Comparison of ENCODE assay signal across 19 cellular contexts in genomic region chr15:57734860-57735259, GRCh38. TPM values are rescaled to one million over a fixed set of nuclear protein-coding genes. Genes with fewer than 3 reads are reported as not detected.
DNase-seq lines count a peak whose midpoint lies in the region; ATAC-seq and TF ChIP-seq lines count a peak whose summit lies in the region.
"Had no signal": no experiment of that assay in that cellular context is flagged by ENCODE, and none has a peak within 500 bp of the region (broad histone marks: within the 10 kb centered on the region; RNA-seq: fewer than 3 reads in every experiment).

No MANE protein-coding gene starts in this region.

- no peak overlapping the region for H2AK9ac ChIP-seq in IMR-90 (replicated peaks; ENCODE audit: low read depth, low read length, poor library complexity)

- CTCF ChIA-PET in IMR-90 (lab: Yijun Ruan, JAX) = interaction anchor here (0.5 kb wide), 1 partner anchor 13 kb away, joined by 4 read pairs; no protein-coding TSS in a partner anchor

- BruUV-seq in IMR-90 (replicated peaks; lab: Mats Ljungman, UMichigan) = no TSS peak

- no peaks in the 10 kb centered on the region for H3K79me1 ChIP-seq in IMR-90 (ENCODE audit: low read depth in 1 of 2, low read length in 2 of 2)

- H4K5ac ChIP-seq in IMR-90 (ENCODE audit: low read depth, low read length) = no peak overlapping the region

- DNase-seq in IMR-90 (no peak), hepatic stellate cell (ENCODE audit: low spot score) (peak; percentile 22), NCI-H2227 treated with DMSO at 0.1 percent for 48 hours (lab: John Stamatoyannopoulos, UW) (no peak)
- DNase-seq: DMS53, EL, GF-D8, MM.1S, NCI-H1092, NCI-H1436 treated with DMSO at 0.1 percent for 48 hours, NCI-H1930, NCI-H345, NCI-H524, NCI-H82, Peyer's patch, SJCRH30 had no signal

- H2BK15ac ChIP-seq in IMR-90 (ENCODE audit: low read depth, low read length) = no peak overlapping the region

- no peak overlapping the region for H4K8ac ChIP-seq in IMR-90 (ENCODE audit: low read depth in 2 of 2, low read length in 2 of 2)

- no peaks in the 10 kb centered on the region for H4K20me1 ChIP-seq in IMR-90 (ENCODE audit: insufficient read depth, low read length)

- no peak overlapping the region for H3K56ac ChIP-seq in IMR-90 (ENCODE audit: extremely low read depth, insufficient read depth, low read length)

- H4K91ac ChIP-seq in IMR-90 (ENCODE audit: insufficient read depth, low read depth, low read length) = no peak overlapping the region

- WGBS in IMR-90 (ENCODE audit: extremely low coverage in 2 of 2, insufficient read length in 1 of 2), 2 experiments = no CpG with 5 or more reads among the region's 2 CpGs

- H2BK120ac ChIP-seq in IMR-90 (ENCODE audit: low read depth, low read length) = no peak overlapping the region

- ATAC-seq in IMR-90 (ENCODE audit: low read depth) (no peak), GM21529 (IDR thresholded peaks at IDR 0.05; ENCODE audit: unreplicated experiment) (no peak), GM18907 (IDR thresholded peaks at IDR 0.05; ENCODE audit: unreplicated experiment) (no peak)

- no peak for TF ChIP-seq RAD21 in IMR-90 (IDR thresholded peaks at IDR 0.05; ENCODE audit: low read length)

- TF ChIP-seq POLR2A in IMR-90 (IDR thresholded peaks at IDR 0.05; ENCODE audit: low read depth, low read length) = no peak

- no peaks in the 10 kb centered on the region for H3K9me1 ChIP-seq in IMR-90 (ENCODE audit: insufficient read depth, low read length)

- H3K4me2 ChIP-seq in IMR-90 (ENCODE audit: low read depth, low read length) = no peak overlapping the region

- H3K4me3 ChIP-seq in IMR-90 (ENCODE audit: insufficient read depth, low read depth, low read length) = no peak overlapping the region
- H3K4me3 ChIP-seq: Peyer's patch, SJCRH30 had no signal

- no peak overlapping the region for H3K18ac ChIP-seq in IMR-90 (ENCODE audit: low read depth, low read length)

- H3K36me3 ChIP-seq in IMR-90 (ENCODE audit: control insufficient read depth, insufficient read depth, low read length) = no peaks in the 10 kb centered on the region
- H3K36me3 ChIP-seq: Peyer's patch, SJCRH30 had no signal

- intact Hi-C loops in IMR-90 (cut with micrococcal nuclease) = loop anchor here (5.0 kb wide), 1 partner anchor 127 kb away; no protein-coding TSS in a partner anchor

- H3K9me3 ChIP-seq in IMR-90 (ENCODE audit: control insufficient read depth, insufficient read depth, low read length) = no peaks in the 10 kb centered on the region
- H3K9me3 ChIP-seq: Peyer's patch had no signal

- H3K9ac ChIP-seq in IMR-90 (ENCODE audit: low read depth, low read length) = no peak overlapping the region

- H2BK20ac ChIP-seq in IMR-90 (ENCODE audit: low read depth, low read length) = no peak overlapping the region

- no peak for TF ChIP-seq CTCF in IMR-90 (conservative IDR thresholded peaks at IDR 0.05; ENCODE audit: low read depth, low read length)
- TF ChIP-seq CTCF in VCaP (conservative IDR thresholded peaks at IDR 0.05) = no peak

- no peak overlapping the region for H2AK5ac ChIP-seq in IMR-90 (ENCODE audit: low read depth, low read length)

- in situ Hi-C loops in IMR-90 (cut with MboI; ENCODE audit: low sequenced_read_pairs) = no loop called here

- dilution Hi-C loops in IMR-90 (cut with HindIII; ENCODE audit: low sequenced_read_pairs, unreplicated experiment) = no loop called here

- H3K27ac ChIP-seq in IMR-90 (ENCODE audit: insufficient read depth, low read length) (no peak overlapping the region), VCaP (peak overlapping the region; percentile 98), temporal lobe (ENCODE audit: low read depth, low read length) (peak overlapping the region; percentile 14)
- H3K27ac ChIP-seq: Peyer's patch, SJCRH30 had no signal

- no peaks in the 10 kb centered on the region for H3K4me1 ChIP-seq in IMR-90 (ENCODE audit: control insufficient read depth, insufficient read depth, low read length)
- H3K4me1 ChIP-seq: Peyer's patch had no signal

- H3K23ac ChIP-seq in IMR-90 (ENCODE audit: low read depth, low read length) = no peak overlapping the region

- H3K4ac ChIP-seq in IMR-90 (ENCODE audit: low read depth, low read length) = no peak overlapping the region

- no peak overlapping the region for H2BK5ac ChIP-seq in IMR-90 (ENCODE audit: low read depth, low read length, poor library complexity, severe bottlenecking)

- POLR2A ChIA-PET in IMR-90 (lab: Charles Lee; ENCODE audit: unreplicated experiment) = no interaction called here

- H3K27me3 ChIP-seq in IMR-90 (ENCODE audit: control insufficient read depth, insufficient read depth, low read length) = no peaks in the 10 kb centered on the region; the same call in 1 of the 2 replicates
- H3K27me3 ChIP-seq: Peyer's patch, SJCRH30 had no signal

- no peak overlapping the region for H2AFZ ChIP-seq in IMR-90 (replicated peaks; ENCODE audit: low read length, poor library complexity)

- H3K14ac ChIP-seq in IMR-90 (replicated peaks; ENCODE audit: low read depth, low read length) = no peak overlapping the region

TF ChIP-seq in IMR-90, 13 proteins besides CTCF, POLR2A, EP300 and RAD21:
- TF ChIP-seq MAFK (IDR thresholded peaks at IDR 0.05; ENCODE audit: low read depth, low read length) (peak; percentile 86), BHLHE40 (IDR thresholded peaks at IDR 0.05; ENCODE audit: low read depth, low read length) (no peak), CHD1 (IDR thresholded peaks at IDR 0.05; ENCODE audit: low read depth, low read length) (no peak), MAZ (IDR thresholded peaks at IDR 0.05; ENCODE audit: borderline replicate concordance, low read depth, low read length) (no peak), ELK1 (IDR thresholded peaks at IDR 0.05; ENCODE audit: borderline replicate concordance, low read depth, low read length) (no peak)

RNA-seq across cellular contexts. Expression of gene POLR2M, which starts 28.3 kb away (rescaled TPM):
- total RNA-seq in IMR-90 (2012; rRNA removed) = 83.0 and 117 TPM in 2 replicates
- polyA plus RNA-seq in IMR-90 (2012; rRNA removed) = 60.8 and 432 TPM in 2 replicates
- 7.9 and 8.6 TPM in 2 replicates for polyA plus RNA-seq in IMR-90 (2012; cell fraction: cytosol; rRNA removed)
- 2.7 and 12.8 TPM in 2 replicates for polyA plus RNA-seq in IMR-90 (2012; cell fraction: nucleus; rRNA removed; ENCODE audit: low replicate concordance)
- total RNA-seq in temporal lobe = 159 TPM
